ENCODE assay signal across 8 cellular contexts in genomic region chr11:117315285-117316196, GRCh38. TPM values are rescaled to one million over a fixed set of nuclear protein-coding genes. Genes with fewer than 3 reads are reported as not detected.
DNase-seq lines count a peak whose midpoint lies in the region; ATAC-seq and TF ChIP-seq lines count a peak whose summit lies in the region.

No MANE protein-coding gene starts in this region.

- H3K36me3 ChIP-seq in SK-N-MC (ENCODE audit: insufficient read depth, low read length), result no peaks in the 10 kb centered on the region
- H3K36me3 ChIP-seq in ectodermal cell (ENCODE audit: control insufficient read depth, insufficient read depth, low read length), result no peaks in the 10 kb centered on the region
- no peaks in the 10 kb centered on the region for H3K36me3 ChIP-seq in muscle layer of colon (ENCODE audit: insufficient read depth, low read length)
- H3K36me3 ChIP-seq in uterus, result no peaks in the 10 kb centered on the region

- peak overlapping the region; percentile 52 for H3K9ac ChIP-seq in SK-N-MC (ENCODE audit: insufficient read length)
- no peak overlapping the region for H3K9ac ChIP-seq in muscle layer of colon (ENCODE audit: low read length)

- no peak for TF ChIP-seq CTCF in uterus (IDR thresholded peaks at IDR 0.05)

- in situ Hi-C loops in KBM-7 (cut with MboI; ENCODE audit: low pct_unique_long_range_greater_than_20kb, low sequenced_read_pairs), result no loop called here

- no peaks in the 10 kb centered on the region for H3K9me3 ChIP-seq in SK-N-MC (ENCODE audit: low read depth, low read length)
- no peaks in the 10 kb centered on the region for H3K9me3 ChIP-seq in ectodermal cell (ENCODE audit: control insufficient read depth, low read length)
- no peaks in the 10 kb centered on the region for H3K9me3 ChIP-seq in muscle layer of colon (ENCODE audit: low read length)
- H3K9me3 ChIP-seq in uterus, result no peaks in the 10 kb centered on the region

- H3K4me1 ChIP-seq in ectodermal cell (ENCODE audit: control insufficient read depth, insufficient read depth, low read length) (peaks cover 7% of the 10 kb centered on the region), muscle layer of colon (ENCODE audit: insufficient read depth, low read length) (peaks cover 12% of the 10 kb centered on the region), uterus (peaks cover 4 to 10% of the 10 kb centered on the region in 2 donors)

- H3K27ac ChIP-seq in SK-N-MC (no peak overlapping the region), ectodermal cell (ENCODE audit: insufficient read depth, low read depth, low read length, poor library complexity, severe bottlenecking) (no peak overlapping the region), muscle layer of colon (ENCODE audit: low read depth, low read length) (peak overlapping the region; percentile 29), uterus (peak overlapping the region; percentile 48 to 68)

- no peak for ATAC-seq in GM21737 (IDR thresholded peaks at IDR 0.05; ENCODE audit: unreplicated experiment)

- peak; percentile 69 for DNase-seq in GM03348 (ENCODE audit: low spot score)
- no peak for DNase-seq in SK-N-MC (ENCODE audit: low read depth, low spot score)
- DNase-seq in uterus, result peak in 1 of 2 donors; percentile 33
- DNase-seq in SW480 (ENCODE audit: low spot score), result no peak
- no peak for DNase-seq in KBM-7

- no peak for TF ChIP-seq POLR2A in uterus (IDR thresholded peaks at IDR 0.05)

- H3K27me3 ChIP-seq in ectodermal cell (ENCODE audit: control insufficient read depth, insufficient read depth, low read length, poor library complexity, severe bottlenecking) (peaks cover 7% of the 10 kb centered on the region), muscle layer of colon (ENCODE audit: control insufficient read depth in 1 of 2, insufficient read depth in 2 of 2, low read length in 2 of 2) (no peaks in the 10 kb centered on the region), uterus (no peaks in the 10 kb centered on the region)

- 4 to 5% methylated on average over 62 of the region's 62 CpGs for WGBS in ectodermal cell, 2 experiments

- intact Hi-C loops in uterus (cut with DNase I; ENCODE audit: low total_unique reads), result loop anchor here (10.0 kb wide), 1 partner anchor 81 kb away; the partner anchor contains the start of genes PCSK7 and RNF214

- H3K4me3 ChIP-seq in SK-N-MC (peak overlapping the region; percentile 87), ectodermal cell (ENCODE audit: insufficient read depth, low read depth, low read length) (peak overlapping the region; percentile 67), muscle layer of colon (ENCODE audit: low read depth in 1 of 2, low read length in 2 of 2) (peak overlapping the region; percentile 75 to 76), uterus (peak overlapping the region; percentile 55 to 70)

RNA-seq across cellular contexts. Expression of gene BACE1, which starts 0.5 kb away (rescaled TPM):
- 22.1 TPM for polyA plus RNA-seq in ectodermal cell (2013, experiment 1 of 4)
- 24.5 TPM for polyA plus RNA-seq in ectodermal cell (2013, experiment 2 of 4)
- polyA plus RNA-seq in ectodermal cell (2013, experiment 3 of 4), result 15.9 TPM
- 18.6 TPM for polyA plus RNA-seq in ectodermal cell (2013, experiment 4 of 4)
- total RNA-seq in uterus, result 100 to 1,000 TPM in 1 of 4 donors, 10 to 100 TPM in 3; 17.2 to 103 (median 32.7) TPM

RNA-seq across cellular contexts. Expression of gene CEP164, which starts 12.1 kb away (rescaled TPM):
- polyA plus RNA-seq in ectodermal cell (2013, experiment 1 of 4), result 30.6 TPM
- 28.7 TPM for polyA plus RNA-seq in ectodermal cell (2013, experiment 2 of 4)
- 19.8 TPM for polyA plus RNA-seq in ectodermal cell (2013, experiment 3 of 4)
- polyA plus RNA-seq in ectodermal cell (2013, experiment 4 of 4), result 26.5 TPM
- 10 to 100 TPM; 16.4 to 64.2 (median 46.1) TPM for total RNA-seq in uterus

RNA-seq across cellular contexts. Expression of gene BACE1-AS, which starts 24.4 kb away (rescaled TPM):
- polyA plus RNA-seq in ectodermal cell (2013, experiment 1 of 4), result 12.5 TPM
- polyA plus RNA-seq in ectodermal cell (2013, experiment 2 of 4), result 16.2 TPM
- 11.9 TPM for polyA plus RNA-seq in ectodermal cell (2013, experiment 3 of 4)
- 10.9 TPM for polyA plus RNA-seq in ectodermal cell (2013, experiment 4 of 4)
- 10 to 100 TPM in 2 of 4 donors, 1 to 10 TPM in 1, under 1 TPM in 1; 0.88 to 39.7 (median 12.0) TPM for total RNA-seq in uterus

Comparison
In these comparisons a context has a peak if more than half of its experiments do, and no peak if none do; other contexts are left out.
1. H3K27ac ChIP-seq: peak in muscle layer of colon (single experiment) and uterus (2 of 2); none in SK-N-MC (single experiment) and ectodermal cell (single experiment).
2. Peak in every context shown above with its lines, with median percentiles within 50 percentile points of each other: H3K4me3 ChIP-seq.